Comparison of ENCODE assay signal across 33 cellular contexts in genomic region chr4:158038718-158039117, GRCh38.
"Had no signal": no experiment of that assay in that cellular context is flagged by ENCODE, and none has a peak within 500 bp of the region (broad histone marks: within the 10 kb centered on the region; RNA-seq: fewer than 3 reads in every experiment).

No MANE protein-coding gene starts in this region.

- ATAC-seq: activated naive CD4-positive, alpha-beta T cell treated with anti-CD3 and anti-CD28 coated beads, Interleukin-2, amount 50 U/mL, for 72 hours; activated naive CD8-positive, alpha-beta T cell treated with anti-CD3 and anti-CD28 coated beads, Interleukin-2, amount 50 U/mL, for 24 hours; activated T-cell treated with anti-CD3 and anti-CD28 coated beads, Interleukin-2, amount 50 U/mL, for 4 hours; activated T-cell treated with anti-CD3 and anti-CD28 coated beads, Interleukin-2, amount 50 U/mL, for 72 hours; activated T-helper 17 cell treated with anti-CD3 and anti-CD28 coated beads, Interleukin-2, amount 50 U/mL, for 72 hours; body of pancreas had no signal

- H3K4me3 ChIP-seq: adrenal gland, ascending aorta, body of pancreas, breast epithelium, cardiac muscle cell had no signal

- H3K27me3 ChIP-seq: adrenal gland, ascending aorta, body of pancreas, brain microvascular endothelial cell, breast epithelium, cardiac muscle cell had no signal

- DNase-seq: activated effector memory CD4-positive, alpha-beta T cell treated with anti-CD3 and anti-CD28 coated beads, Interleukin-2, amount 50 U/mL, for 16 hours; activated effector memory CD4-positive, alpha-beta T cell treated with Interleukin-2 at 50 U/mL for 16 hours; activated gamma-delta T cell; activated gamma-delta T cell treated with Interleukin-2 at 50 U/mL for 16 hours; activated naive CD4-positive, alpha-beta T cell; activated naive CD4-positive, alpha-beta T cell treated with anti-CD3 and anti-CD28 coated beads for 36 hours; activated naive CD4-positive, alpha-beta T cell treated with anti-CD3 and anti-CD28 coated beads, Interleukin-2, amount 10 ng/mL, durations not matched to agents 7 days and 5 days; activated naive CD4-positive, alpha-beta T cell treated with anti-CD3 and anti-CD28 coated beads, Interleukin-2, amount 50 U/mL, for 16 hours; activated naive CD4-positive, alpha-beta T cell treated with Interleukin-2 at 50 U/mL for 16 hours; activated naive CD8-positive, alpha-beta T cell treated with anti-CD3 and anti-CD28 coated beads for 36 hours; activated naive CD8-positive, alpha-beta T cell treated with anti-CD3 and anti-CD28 coated beads, Interleukin-2, amount 10 ng/mL, durations not matched to agents 7 days and 5 days; activated naive CD8-positive, alpha-beta T cell treated with anti-CD3 and anti-CD28 coated beads, Interleukin-2, amount 50 U/mL, for 24 hours; activated T-cell treated with anti-CD3 and anti-CD28 coated beads, Interleukin-2, amount 50 U/mL, for 24 hours; activated T-cell treated with anti-CD3 and anti-CD28 coated beads, Interleukin-2, amount 50 U/mL, for 4 hours; activated T-cell treated with anti-CD3 and anti-CD28 coated beads, Interleukin-2, amount 50 U/mL, for 48 hours; activated T-cell treated with anti-CD3 and anti-CD28 coated beads, Interleukin-2, amount 50 U/mL, for 72 hours; adrenal gland; amniotic stem cell; amygdala; anterior cingulate cortex; aorta; body of pancreas; brain microvascular endothelial cell; caudate nucleus; central memory CD4-positive, alpha-beta T cell; cerebellar nuclear complex had no signal

- H3K4me1 ChIP-seq: ascending aorta, breast epithelium had no signal

- H3K27ac ChIP-seq: adrenal gland, ascending aorta, body of pancreas, brain microvascular endothelial cell, breast epithelium, cardiac muscle cell had no signal

- H3K9me3 ChIP-seq: body of pancreas, breast epithelium had no signal

- H3K36me3 ChIP-seq: adrenal gland, ascending aorta, brain microvascular endothelial cell, breast epithelium, cardiac muscle cell had no signal

- FAIRE-seq: astrocyte, bronchial epithelial cell had no signal
